15 cellular contexts compared by ENCODE assay signal in genomic region chr10:63702107-63702506, GRCh38.
DNase-seq lines count a peak whose midpoint lies in the region; TF ChIP-seq lines count a peak whose summit lies in the region.
"Had no signal": no experiment of that assay in that cellular context is flagged by ENCODE, and none has a peak within 500 bp of the region (broad histone marks: within the 10 kb centered on the region; RNA-seq: fewer than 3 reads in every experiment).

No MANE protein-coding gene starts in this region.

- no peaks in the 10 kb centered on the region for H3K9me3 Mint-ChIP-seq in endodermal cell
- H3K9me3 Mint-ChIP-seq: activated naive CD4-positive, alpha-beta T cell treated with anti-CD3 and anti-CD28 coated beads, Interleukin-2, amount 10 ng/mL, durations not matched to agents 7 days and 5 days had no signal

- H3K27ac ChIP-seq in BLaER1 (no peak overlapping the region), endodermal cell (ENCODE audit: low read depth, low read length) (no peak overlapping the region)
- H3K27ac ChIP-seq: ovary had no signal

- peak overlapping the region; percentile 2; the same call in 1 of the 2 replicates for H3K4me2 ChIP-seq in BLaER1

- DNase-seq in DMS 273 (lab: John Stamatoyannopoulos, UW; ENCODE audit: unreplicated experiment), result peak; percentile 65
- peak; percentile 58 for DNase-seq in NCI-H2081 treated with DMSO at 0.1 percent for 48 hours (lab: John Stamatoyannopoulos, UW)
- DNase-seq in fibroblast of mammary gland (ENCODE audit: low read depth), result peak; percentile 51
- no peak for DNase-seq in foreskin melanocyte
- DNase-seq in HAP-1 (ENCODE audit: low spot score in 2 of 2), result no peak
- DNase-seq in endodermal cell, result no peak
- DNase-seq: activated naive CD4-positive, alpha-beta T cell treated with anti-CD3 and anti-CD28 coated beads, Interleukin-2, amount 10 ng/mL, durations not matched to agents 7 days and 5 days; left colon; ovary; spleen; stimulated activated naive CD8-positive, alpha-beta T cell treated with anti-CD3 and anti-CD28 coated beads, Interleukin-15, Interleukin-2, amounts not matched to agents 100 U/mL and 50 U/mL, for 24 hours; T-helper 17 cell had no signal

- no peak overlapping the region for H3K4me3 Mint-ChIP-seq in endodermal cell
- H3K4me3 Mint-ChIP-seq: activated naive CD4-positive, alpha-beta T cell treated with anti-CD3 and anti-CD28 coated beads, Interleukin-2, amount 10 ng/mL, durations not matched to agents 7 days and 5 days; brain; T-helper 17 cell had no signal

- no peaks in the 10 kb centered on the region for H4K20me1 ChIP-seq in BLaER1

- H3K4me3 ChIP-seq in BLaER1 (no peak overlapping the region), fibroblast of mammary gland (ENCODE audit: control insufficient read depth, low read depth, low read length) (no peak overlapping the region), HAP-1 (no peak overlapping the region), endodermal cell (ENCODE audit: low read length) (no peak overlapping the region)
- H3K4me3 ChIP-seq: K562, ovary, spleen had no signal

- no peak overlapping the region for H3K27ac Mint-ChIP-seq in endodermal cell
- H3K27ac Mint-ChIP-seq: activated naive CD4-positive, alpha-beta T cell treated with anti-CD3 and anti-CD28 coated beads, Interleukin-2, amount 10 ng/mL, durations not matched to agents 7 days and 5 days; T-helper 17 cell had no signal

- WGBS in endodermal cell (ENCODE audit: insufficient coverage in 1 of 2, insufficient read length in 1 of 2), 2 experiments, result 93 to 100% methylated on average over 1 of the region's 1 CpG

- H3K4me1 ChIP-seq in BLaER1 (peaks cover 40% of the 10 kb centered on the region), HAP-1 (no peaks in the 10 kb centered on the region), endodermal cell (ENCODE audit: control insufficient read depth, insufficient read depth, low read length) (peaks cover 4% of the 10 kb centered on the region)

- in situ Hi-C loops in HAP-1 (cut with MboI; ENCODE audit: low sequenced_read_pairs), result no loop called here

- no peak overlapping the region for H3K9ac ChIP-seq in BLaER1
- no peak overlapping the region for H3K9ac ChIP-seq in endodermal cell (ENCODE audit: extremely low read depth, low read length, poor library complexity, severe bottlenecking)

- no peak for TF ChIP-seq CTCF in fibroblast of mammary gland (conservative IDR thresholded peaks at IDR 0.05; ENCODE audit: control insufficient read depth, insufficient read depth, low read depth, low read length)
- no peak for TF ChIP-seq CTCF in endodermal cell (conservative IDR thresholded peaks at IDR 0.05)

- no peaks in the 10 kb centered on the region for H3K36me3 Mint-ChIP-seq in endodermal cell (ENCODE audit: low read depth)
- H3K36me3 Mint-ChIP-seq: activated naive CD4-positive, alpha-beta T cell treated with anti-CD3 and anti-CD28 coated beads, Interleukin-2, amount 10 ng/mL, durations not matched to agents 7 days and 5 days; brain had no signal

- H3K9me3 ChIP-seq in BLaER1 (no peaks in the 10 kb centered on the region), HAP-1 (no peaks in the 10 kb centered on the region), endodermal cell (ENCODE audit: control insufficient read depth, low read length) (no peaks in the 10 kb centered on the region)
- H3K9me3 ChIP-seq: ovary, spleen had no signal

- H3K27me3 ChIP-seq in BLaER1 (no peaks in the 10 kb centered on the region), HAP-1 (ENCODE audit: low read depth) (no peaks in the 10 kb centered on the region), endodermal cell (ENCODE audit: control insufficient read depth, insufficient read depth, low read length, poor library complexity, severe bottlenecking) (no peaks in the 10 kb centered on the region)
- H3K27me3 ChIP-seq: ovary, spleen had no signal

- H3K4me1 Mint-ChIP-seq in endodermal cell, result peaks cover 22% of the 10 kb centered on the region

- H3K36me3 ChIP-seq in BLaER1, result no peaks in the 10 kb centered on the region
- H3K36me3 ChIP-seq in HAP-1 (replicated peaks), result no peaks in the 10 kb centered on the region
- no peaks in the 10 kb centered on the region for H3K36me3 ChIP-seq in endodermal cell (ENCODE audit: control insufficient read depth, insufficient read depth, low read length)
- H3K36me3 ChIP-seq: ovary, spleen had no signal

- no peaks in the 10 kb centered on the region for H3K27me3 Mint-ChIP-seq in endodermal cell (ENCODE audit: insufficient read depth)
- H3K27me3 Mint-ChIP-seq: activated naive CD4-positive, alpha-beta T cell treated with anti-CD3 and anti-CD28 coated beads, Interleukin-2, amount 10 ng/mL, durations not matched to agents 7 days and 5 days had no signal

Comparison
In these comparisons a context has a peak if more than half of its experiments do, and no peak if none do; other contexts are left out.
1. DNase-seq: peak in DMS 273 (single experiment), NCI-H2081 treated with DMSO at 0.1 percent for 48 hours (single experiment) and fibroblast of mammary gland (single experiment); none in foreskin melanocyte (single experiment), HAP-1 (0 of 2) and endodermal cell (single experiment).